Comparison of ENCODE assay signal across 24 cellular contexts in genomic region chr20:52809003-52809402, GRCh38.
DNase-seq lines count a peak whose midpoint lies in the region; ATAC-seq and TF ChIP-seq lines count a peak whose summit lies in the region.
"Had no signal": no experiment of that assay in that cellular context is flagged by ENCODE, and none has a peak within 500 bp of the region (broad histone marks: within the 10 kb centered on the region; RNA-seq: fewer than 3 reads in every experiment).

No MANE protein-coding gene starts in this region.

- H3K23ac ChIP-seq in H9 (ENCODE audit: insufficient read length, low read depth, low read length) = no peak overlapping the region

- no peaks in the 10 kb centered on the region for H3K79me1 ChIP-seq in H9 (ENCODE audit: insufficient read depth, low read depth, low read length, poor library complexity, severe bottlenecking)

- no peak overlapping the region for H2AK5ac ChIP-seq in H9 (ENCODE audit: insufficient read length, low read length)

- H2AFZ ChIP-seq in H9 (ENCODE audit: low read length) = no peak overlapping the region

- no peak overlapping the region for H4K8ac ChIP-seq in H9 (replicated peaks; ENCODE audit: insufficient read length, low read depth, low read length)

- no peak overlapping the region for H3K56ac ChIP-seq in H9 (ENCODE audit: insufficient read length, low read depth, low read length)

- H3K4me1 Mint-ChIP-seq in H9 = no peaks in the 10 kb centered on the region
- H3K4me1 Mint-ChIP-seq: CD14-positive monocyte; CD4-positive, alpha-beta memory T cell; CD4-positive, CD25-positive, alpha-beta regulatory T cell had no signal

- no peak overlapping the region for H4K91ac ChIP-seq in H9 (ENCODE audit: insufficient read length, low read depth, low read length)

- H4K20me1 ChIP-seq in H9 (ENCODE audit: control insufficient read depth, insufficient read depth, insufficient read length) = no peaks in the 10 kb centered on the region
- H4K20me1 ChIP-seq: BLaER1 had no signal

- no peak overlapping the region for H3K14ac ChIP-seq in H9 (ENCODE audit: insufficient read depth, low read length)

- H3K4ac ChIP-seq in H9 (ENCODE audit: low read depth, low read length) = no peak overlapping the region

- H2BK12ac ChIP-seq in H9 (ENCODE audit: insufficient read length, low read depth, low read length) = no peak overlapping the region

- H3K9me3 Mint-ChIP-seq in H9 = no peaks in the 10 kb centered on the region
- H3K9me3 Mint-ChIP-seq: CD14-positive monocyte; CD4-positive, alpha-beta memory T cell had no signal

- no peak overlapping the region for H3K4me3 Mint-ChIP-seq in H9
- H3K4me3 Mint-ChIP-seq: CD14-positive monocyte; CD4-positive, alpha-beta memory T cell; CD4-positive, CD25-positive, alpha-beta regulatory T cell; CD8-positive, alpha-beta memory T cell had no signal

- H3K27me3 ChIP-seq in H9 (ENCODE audit: insufficient read depth, low read length) (no peaks in the 10 kb centered on the region), RWPE2 (ENCODE audit: insufficient read depth, poor library complexity, severe bottlenecking) (peaks cover 38% of the 10 kb centered on the region), WERI-Rb-1 (ENCODE audit: insufficient read depth, low read depth, severe bottlenecking) (no peaks in the 10 kb centered on the region)
- H3K27me3 ChIP-seq: BE2C, BLaER1 had no signal

- H3K9me3 ChIP-seq in H9 (ENCODE audit: control insufficient read depth, low read depth, low read length) = no peaks in the 10 kb centered on the region
- no peaks in the 10 kb centered on the region for H3K9me3 ChIP-seq in RWPE2 (ENCODE audit: severe bottlenecking)
- H3K9me3 ChIP-seq in WERI-Rb-1 (ENCODE audit: severe bottlenecking) = no peaks in the 10 kb centered on the region
- H3K9me3 ChIP-seq: BE2C had no signal

- H3K18ac ChIP-seq in H9 (ENCODE audit: insufficient read length, low read depth, low read length) = no peak overlapping the region

- ATAC-seq in RWPE2 (ENCODE audit: low read depth) (0 out of 3 replicates have a peak, but pooled peaks have one; percentile 12), GM18867 (IDR thresholded peaks at IDR 0.05; ENCODE audit: unreplicated experiment) (no peak)
- ATAC-seq: GM12878 had no signal

- no peak overlapping the region for H3T11ph ChIP-seq in H9 (ENCODE audit: low read length)

- no peak overlapping the region for H2BK120ac ChIP-seq in H9 (ENCODE audit: low read depth, low read length, poor library complexity, severe bottlenecking)

- no peak overlapping the region for H3K27ac Mint-ChIP-seq in H9
- H3K27ac Mint-ChIP-seq: CD14-positive monocyte; CD4-positive, alpha-beta memory T cell; CD4-positive, CD25-positive, alpha-beta regulatory T cell; CD8-positive, alpha-beta memory T cell had no signal

- no peak overlapping the region for H2BK20ac ChIP-seq in H9 (ENCODE audit: low read depth, low read length, poor library complexity, severe bottlenecking)

- H3K36me3 Mint-ChIP-seq in H9 (ENCODE audit: insufficient read depth in 1 of 3, low read depth in 3 of 3) = no peaks in the 10 kb centered on the region
- H3K36me3 Mint-ChIP-seq: CD14-positive monocyte; CD4-positive, alpha-beta memory T cell; CD4-positive, CD25-positive, alpha-beta regulatory T cell; CD8-positive, alpha-beta memory T cell had no signal

- TF ChIP-seq CTCF in H9 (conservative IDR thresholded peaks at IDR 0.05) = no peak
- TF ChIP-seq CTCF in RWPE2 (IDR thresholded peaks at IDR 0.05; ENCODE audit: poor library complexity, severe bottlenecking) = no peak
- TF ChIP-seq CTCF in WERI-Rb-1 (IDR thresholded peaks at IDR 0.05; ENCODE audit: low read depth, low read length) = no peak

- no peak overlapping the region for H4K5ac ChIP-seq in H9 (ENCODE audit: insufficient read length, low read depth, low read length)

- H3K36me3 ChIP-seq in RWPE2 (ENCODE audit: low read depth) (no peaks in the 10 kb centered on the region), WERI-Rb-1 (no peaks in the 10 kb centered on the region)
- H3K36me3 ChIP-seq: BE2C, BLaER1 had no signal

- H3K27ac ChIP-seq in H9 (ENCODE audit: insufficient read length, low read depth, low read length) (no peak overlapping the region), RWPE2 (ENCODE audit: poor library complexity, severe bottlenecking) (no peak overlapping the region), WERI-Rb-1 (no peak overlapping the region)
- H3K27ac ChIP-seq: BLaER1 had no signal

- DNase-seq in H9 = peak; percentile 26
- DNase-seq in RWPE2 (ENCODE audit: low spot score) = peak; percentile 70
- peak; percentile 8 for DNase-seq in WERI-Rb-1
- no peak for DNase-seq in MV-4-11 (lab: John Stamatoyannopoulos, UW)
- no peak for DNase-seq in NCI-H446 treated with DMSO at 0.1 percent for 48 hours (lab: John Stamatoyannopoulos, UW)
- DNase-seq: 8988T; ACHN; BE2C; C1 segment of cervical spinal cord; CD4-positive, alpha-beta memory T cell; CD4-positive, CD25-positive, alpha-beta regulatory T cell; CD8-positive, alpha-beta memory T cell; COR-L47; DMS 273 treated with DMSO at 0.1 percent for 48 hours; DMS153; DMS53; DMS79; DND-41; EL; GDM1 had no signal

- no CpG with 5 or more reads among the region's 5 CpGs for WGBS in H9 (ENCODE audit: extremely low coverage, insufficient read length, low lambda C conversion rate)

- H3K9ac ChIP-seq in H9 (ENCODE audit: extremely low read depth, insufficient read length, low read length) = no peak overlapping the region
- H3K9ac ChIP-seq: BLaER1 had no signal

- no peak overlapping the region for H3K4me2 ChIP-seq in H9 (ENCODE audit: insufficient read depth, insufficient read length, low read length)
- H3K4me2 ChIP-seq: BLaER1 had no signal

- H3K4me1 ChIP-seq in H9 (ENCODE audit: insufficient read depth, low read length) (no peaks in the 10 kb centered on the region), RWPE2 (ENCODE audit: insufficient read depth, poor library complexity, severe bottlenecking) (no peaks in the 10 kb centered on the region)

- peaks cover 2% of the 10 kb centered on the region; the same call in 1 of the 2 replicates for H3K27me3 Mint-ChIP-seq in H9 (ENCODE audit: low read depth)

- H2BK15ac ChIP-seq in H9 (ENCODE audit: low read depth, low read length) = no peak overlapping the region

- no peak overlapping the region for H3K4me3 ChIP-seq in RWPE2 (ENCODE audit: severe bottlenecking)
- no peak overlapping the region for H3K4me3 ChIP-seq in WERI-Rb-1 (ENCODE audit: low read depth, low read length)
- H3K4me3 ChIP-seq: BLaER1, GM12878 had no signal

- H3K79me2 ChIP-seq in H9 (ENCODE audit: insufficient read depth, low read length) = no peaks in the 10 kb centered on the region

- H2BK5ac ChIP-seq in H9 (ENCODE audit: insufficient read length, low read length) = no peak overlapping the region

- no peaks in the 10 kb centered on the region for H3K23me2 ChIP-seq in H9 (ENCODE audit: insufficient read length, low read depth, low read length, poor library complexity, severe bottlenecking)

Comparison
In these comparisons a context has a peak if more than half of its experiments do, and no peak if none do; other contexts are left out.
1. DNase-seq: peak in H9 (single experiment), RWPE2 (single experiment) and WERI-Rb-1 (single experiment); none in MV-4-11 (single experiment) and NCI-H446 treated with DMSO at 0.1 percent for 48 hours (single experiment).